ENCODE assay signal across 9 cellular contexts in genomic region chr9:91426123-91426745, GRCh38. TPM values are rescaled to one million over a fixed set of nuclear protein-coding genes. Genes with fewer than 3 reads are reported as not detected.
DNase-seq lines count a peak whose midpoint lies in the region; FAIRE-seq and TF ChIP-seq lines count a peak whose summit lies in the region.
"Had no signal": no experiment of that assay in that cellular context is flagged by ENCODE, and none has a peak within 500 bp of the region (broad histone marks: within the 10 kb centered on the region; RNA-seq: fewer than 3 reads in every experiment).

No MANE protein-coding gene starts in this region.

- no peak overlapping the region for H2AFZ ChIP-seq in keratinocyte (ENCODE audit: control insufficient read depth, low read length)

- H4K20me1 ChIP-seq in keratinocyte (ENCODE audit: control insufficient read depth, extremely low read depth, insufficient read depth, low read length) = no peaks in the 10 kb centered on the region

- dilution Hi-C loops in keratinocyte (cut with MboI; ENCODE audit: extremely low pct_ligation_motif_present, low sequenced_read_pairs) = no loop called here

- no peaks in the 10 kb centered on the region for H3K9me3 ChIP-seq in keratinocyte (ENCODE audit: control insufficient read depth, low read depth, low read length)

- no peak overlapping the region for H3K27ac ChIP-seq in keratinocyte (ENCODE audit: control insufficient read depth, insufficient read depth, low read length)

- DNase-seq in NOMO-1 treated with DMSO at 0.1 percent for 48 hours (lab: John Stamatoyannopoulos, UW; ENCODE audit: unreplicated experiment) (peak; percentile 27), NOMO-1 treated with dmso at 0.1 percent for 144 hours (lab: John Stamatoyannopoulos, UW; ENCODE audit: unreplicated experiment) (no peak), LHCN-M2 (ENCODE audit: low read depth) (peak; percentile 62), keratinocyte (ENCODE audit: low read depth, low spot score) (no peak), ureter (ENCODE audit: low spot score) (peak; percentile 39), mucosa of gallbladder (ENCODE audit: low spot score) (no peak)
- DNase-seq in activated CD4-positive, alpha-beta memory T cell treated with anti-CD3 and anti-CD28 coated beads for 36 hours = no peak
- no peak for DNase-seq in activated T-cell treated with anti-CD3 and anti-CD28 coated beads, Interleukin-2, amount 50 U/mL, for 1 hour
- DNase-seq: activated naive CD8-positive, alpha-beta T cell treated with anti-CD3 and anti-CD28 coated beads, Interleukin-2, amount 10 ng/mL, durations not matched to agents 7 days and 5 days had no signal

- peaks cover 42% of the 10 kb centered on the region for H3K4me1 Mint-ChIP-seq in activated CD4-positive, alpha-beta memory T cell treated with anti-CD3 and anti-CD28 coated beads for 36 hours (ENCODE audit: low read depth)

- H3K4me2 ChIP-seq in keratinocyte (ENCODE audit: control insufficient read depth, extremely low read depth, insufficient read depth, low read depth, low read length) = no peak overlapping the region

- H3K9me1 ChIP-seq in keratinocyte (ENCODE audit: control insufficient read depth, extremely low read depth, insufficient read depth, low read length) = no peaks in the 10 kb centered on the region

- no peak overlapping the region for H3K9ac ChIP-seq in keratinocyte (ENCODE audit: control insufficient read depth, extremely low read depth, insufficient read depth, low read length)

- H3K36me3 ChIP-seq in keratinocyte (ENCODE audit: control insufficient read depth in 2 of 2, extremely low read depth in 1 of 2, insufficient read depth in 2 of 2, low read length in 2 of 2) = no peaks in the 10 kb centered on the region

- H3K4me1 ChIP-seq in keratinocyte (ENCODE audit: control insufficient read depth, extremely low read depth, insufficient read depth, low read length) = peaks cover 7% of the 10 kb centered on the region

- intact Hi-C loops in activated CD4-positive, alpha-beta memory T cell treated with anti-CD3 and anti-CD28 coated beads for 36 hours (cut with micrococcal nuclease) = loop anchor here (1.0 to 5.0 kb wide), 2 partner anchors 339 to 389 kb away; no protein-coding TSS in a partner anchor

- peaks cover 4% of the 10 kb centered on the region for H3K27me3 Mint-ChIP-seq in activated CD4-positive, alpha-beta memory T cell treated with anti-CD3 and anti-CD28 coated beads for 36 hours

- peak; percentile 59 for FAIRE-seq in keratinocyte (lab: Jason Lieb, UNC)

- H3K9me3 Mint-ChIP-seq in activated CD4-positive, alpha-beta memory T cell treated with anti-CD3 and anti-CD28 coated beads for 36 hours = no peaks in the 10 kb centered on the region
- H3K9me3 Mint-ChIP-seq: activated naive CD8-positive, alpha-beta T cell treated with anti-CD3 and anti-CD28 coated beads, Interleukin-2, amount 10 ng/mL, durations not matched to agents 7 days and 5 days had no signal

- POLR2A ChIA-PET in activated CD4-positive, alpha-beta memory T cell treated with anti-CD3 and anti-CD28 coated beads for 36 hours (lab: Charles Lee) = interaction anchor here (0.6 to 8.6 kb wide), 6 partner anchors 66 to 548 kb away, joined by 3 to 83 read pairs (median 8); partner anchors contain the start of gene AUH

- no peak overlapping the region for H3K4me3 Mint-ChIP-seq in activated CD4-positive, alpha-beta memory T cell treated with anti-CD3 and anti-CD28 coated beads for 36 hours

- peaks cover 14% of the 10 kb centered on the region for H3K79me2 ChIP-seq in keratinocyte (ENCODE audit: control insufficient read depth, insufficient read depth, low read length)

- peaks cover 16% of the 10 kb centered on the region for H3K36me3 Mint-ChIP-seq in activated CD4-positive, alpha-beta memory T cell treated with anti-CD3 and anti-CD28 coated beads for 36 hours

- H3K27me3 ChIP-seq in keratinocyte (ENCODE audit: control insufficient read depth, extremely low read depth, insufficient read depth, low read length) = no peaks in the 10 kb centered on the region

- peak overlapping the region; percentile 93 for H3K27ac Mint-ChIP-seq in activated CD4-positive, alpha-beta memory T cell treated with anti-CD3 and anti-CD28 coated beads for 36 hours
- H3K27ac Mint-ChIP-seq: activated naive CD8-positive, alpha-beta T cell treated with anti-CD3 and anti-CD28 coated beads, Interleukin-2, amount 10 ng/mL, durations not matched to agents 7 days and 5 days had no signal

- TF ChIP-seq CTCF in keratinocyte (optimal IDR thresholded peaks at IDR 0.05 in 1 of 3, IDR thresholded peaks at IDR 0.05 in 1 of 3, conservative IDR thresholded peaks at IDR 0.05 in 1 of 3; ENCODE audit: extremely low read depth in 1 of 3, insufficient read depth in 2 of 3, low read length in 3 of 3) = peak; percentile 46 to 58 (median 54)

- CTCF ChIA-PET in activated CD4-positive, alpha-beta memory T cell treated with anti-CD3 and anti-CD28 coated beads for 36 hours (lab: Charles Lee) = interaction anchor here (0.6 to 7.3 kb wide), 29 partner anchors 8 to 1560 kb away, joined by 3 to 84 read pairs (median 4); no protein-coding TSS in a partner anchor

- no peak overlapping the region for H3K4me3 ChIP-seq in keratinocyte (ENCODE audit: control insufficient read depth in 2 of 3, extremely low read depth in 1 of 3, insufficient read depth in 2 of 3, low read depth in 1 of 3, low read length in 3 of 3)

RNA-seq across cellular contexts. Expression of gene NFIL3, which starts 2.6 kb away (rescaled TPM):
- 10.3 and 13.3 TPM in 2 replicates for total RNA-seq in LHCN-M2 (2014; rRNA removed)
- 9.8 TPM for polyA plus RNA-seq in LHCN-M2 (2012)
- total RNA-seq in activated CD4-positive, alpha-beta memory T cell treated with anti-CD3 and anti-CD28 coated beads for 36 hours = 100 to 1,000 TPM; 102 to 104 TPM
- 6.9 to 9.3 TPM (median 7.9 TPM) in 3 replicates for polyA plus RNA-seq in keratinocyte
- 73.1 TPM for polyA plus RNA-seq in keratinocyte (2011; ENCODE audit: low read depth)
- 5.3 and 9.3 TPM in 2 replicates for polyA plus RNA-seq in keratinocyte (2011; cell fraction: cytosol; rRNA removed)
- 13.3 and 16.5 TPM in 2 replicates for polyA plus RNA-seq in keratinocyte (2011; cell fraction: nucleus; rRNA removed)
- polyA plus RNA-seq in keratinocyte (2012; ENCODE audit: low replicate concordance) = 6.5 and 50.5 TPM in 2 replicates
- 1.8 to 6.0 TPM (median 5.2 TPM) in 3 replicates for polyA minus RNA-seq in keratinocyte
- polyA minus RNA-seq in keratinocyte (2011; cell fraction: cytosol; rRNA and poly(A)+ RNA removed) = 3.5 TPM
- 6.0 and 13.7 TPM in 2 replicates for polyA minus RNA-seq in keratinocyte (2011; cell fraction: nucleus; rRNA and poly(A)+ RNA removed)
- 39.6 TPM for total RNA-seq in ureter
- total RNA-seq in mucosa of gallbladder = 16.4 TPM

Comparison
In these comparisons a context has a peak if more than half of its experiments do, and no peak if none do; other contexts are left out.
1. DNase-seq: peak in NOMO-1 treated with DMSO at 0.1 percent for 48 hours (single experiment), LHCN-M2 (single experiment) and ureter (single experiment); none in NOMO-1 treated with dmso at 0.1 percent for 144 hours (single experiment), activated CD4-positive, alpha-beta memory T cell treated with anti-CD3 and anti-CD28 coated beads for 36 hours (single experiment), keratinocyte (single experiment), mucosa of gallbladder (single experiment) and activated T-cell treated with anti-CD3 and anti-CD28 coated beads, Interleukin-2, amount 50 U/mL, for 1 hour (single experiment).